ENCODE assay signal across 10 cellular contexts in the genomic region with DNA sequence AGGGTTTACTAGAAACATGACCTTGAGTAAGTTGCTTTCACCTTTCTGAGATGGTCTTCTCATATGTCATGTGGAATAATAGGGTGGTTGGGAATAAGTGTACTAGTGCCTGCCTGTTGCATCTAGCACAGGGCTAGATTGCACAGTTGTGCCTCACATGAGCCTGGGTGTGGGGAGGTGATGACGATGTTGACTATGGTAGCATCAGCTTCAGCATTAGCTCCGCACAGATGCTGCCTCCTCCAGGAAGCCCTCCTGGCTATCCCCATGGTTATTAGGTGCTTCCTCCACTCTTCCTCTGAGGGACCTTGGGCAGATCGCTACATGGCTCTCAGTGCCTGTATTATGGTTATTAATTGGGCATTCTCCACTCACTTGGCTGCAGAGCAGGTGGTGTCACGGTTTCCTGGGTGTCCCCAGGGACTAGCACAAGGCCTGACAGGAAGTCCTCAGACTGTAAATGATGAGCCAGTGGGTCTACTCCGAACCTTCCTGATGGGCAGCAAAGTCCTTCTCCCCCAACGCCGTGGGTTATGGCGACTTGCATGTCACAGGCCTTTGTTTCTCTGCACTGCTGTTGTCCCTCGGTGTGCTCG.
DNase-seq lines count a peak whose midpoint lies in the region; ATAC-seq, FAIRE-seq and TF ChIP-seq lines count a peak whose summit lies in the region.
"Had no signal": no experiment of that assay in that cellular context is flagged by ENCODE, and none has a peak within 500 bp of the region (broad histone marks: within the 10 kb centered on the region; RNA-seq: fewer than 3 reads in every experiment).

No MANE protein-coding gene starts in this region.

- H3K27ac ChIP-seq in upper lobe of right lung, result no peak overlapping the region
- no peak overlapping the region for H3K27ac ChIP-seq in suprapubic skin
- H3K27ac ChIP-seq: sigmoid colon had no signal

- ATAC-seq in GM21390 (IDR thresholded peaks at IDR 0.05; ENCODE audit: unreplicated experiment) (peak; percentile 48), HG03159 (IDR thresholded peaks at IDR 0.05; ENCODE audit: unreplicated experiment) (peak; percentile 47), upper lobe of right lung (no peak)
- no peak for ATAC-seq in stimulated activated effector memory CD8-positive, alpha-beta T cell treated with anti-CD3 and anti-CD28 coated beads, Interleukin-12 subunit alpha, Interleukin-12 subunit beta, amount 100 ng/mL, for 72 hours

- TF ChIP-seq CTCF in brain (conservative IDR thresholded peaks at IDR 0.05) (no peak), upper lobe of right lung (IDR thresholded peaks at IDR 0.05) (no peak), suprapubic skin (IDR thresholded peaks at IDR 0.05) (no peak)

- no peak overlapping the region for H3K4me3 ChIP-seq in upper lobe of right lung
- H3K4me3 ChIP-seq in suprapubic skin, result no peak overlapping the region
- H3K4me3 ChIP-seq: sigmoid colon had no signal

- H3K4me1 Mint-ChIP-seq in brain, result peaks cover 67% of the 10 kb centered on the region
- peaks cover 80% of the 10 kb centered on the region for H3K4me1 Mint-ChIP-seq in stimulated activated effector memory CD8-positive, alpha-beta T cell treated with anti-CD3 and anti-CD28 coated beads, Interleukin-12 subunit alpha, Interleukin-12 subunit beta, amount 100 ng/mL, for 72 hours

- H3K9me3 Mint-ChIP-seq in brain, result peaks cover 0 to 3% (median 0%) of the 10 kb centered on the region in 5 experiments
- H3K9me3 Mint-ChIP-seq in stimulated activated effector memory CD8-positive, alpha-beta T cell treated with anti-CD3 and anti-CD28 coated beads, Interleukin-12 subunit alpha, Interleukin-12 subunit beta, amount 100 ng/mL, for 72 hours, result no peaks in the 10 kb centered on the region

- DNase-seq in GM18507 (ENCODE audit: extremely low spot score, insufficient read length, low read depth) (peak; percentile 3), upper lobe of right lung (no peak), head of caudate nucleus (no peak), suprapubic skin (ENCODE audit: low spot score in 2 of 2) (no peak)
- no peak for DNase-seq in stimulated activated effector memory CD8-positive, alpha-beta T cell treated with anti-CD3 and anti-CD28 coated beads, Interleukin-12 subunit alpha, Interleukin-12 subunit beta, amount 100 ng/mL, for 72 hours (ENCODE audit: low spot score in 2 of 2)
- DNase-seq: NCI-H774, sigmoid colon had no signal

- peak overlapping the region in 1 of 5 experiments; percentile 1 for H3K4me3 Mint-ChIP-seq in brain
- no peak overlapping the region for H3K4me3 Mint-ChIP-seq in stimulated activated effector memory CD8-positive, alpha-beta T cell treated with anti-CD3 and anti-CD28 coated beads, Interleukin-12 subunit alpha, Interleukin-12 subunit beta, amount 100 ng/mL, for 72 hours

- H3K4me1 ChIP-seq in upper lobe of right lung (peaks cover 20% of the 10 kb centered on the region), suprapubic skin (peaks cover 35% of the 10 kb centered on the region)

- 93% methylated on average over 8 of the region's 10 CpGs for WGBS in suprapubic skin

- H3K36me3 ChIP-seq in upper lobe of right lung, result no peaks in the 10 kb centered on the region
- H3K36me3 ChIP-seq in suprapubic skin, result no peaks in the 10 kb centered on the region
- H3K36me3 ChIP-seq: sigmoid colon had no signal

- H3K36me3 Mint-ChIP-seq in brain, result no peaks in the 10 kb centered on the region
- no peaks in the 10 kb centered on the region for H3K36me3 Mint-ChIP-seq in stimulated activated effector memory CD8-positive, alpha-beta T cell treated with anti-CD3 and anti-CD28 coated beads, Interleukin-12 subunit alpha, Interleukin-12 subunit beta, amount 100 ng/mL, for 72 hours

- no peak for TF ChIP-seq POLR2A in suprapubic skin (IDR thresholded peaks at IDR 0.05)

- no peak for TF ChIP-seq EP300 in suprapubic skin (IDR thresholded peaks at IDR 0.05)

- H3K27me3 ChIP-seq in upper lobe of right lung (no peaks in the 10 kb centered on the region), suprapubic skin (no peaks in the 10 kb centered on the region)
- H3K27me3 ChIP-seq: sigmoid colon had no signal

- no peaks in the 10 kb centered on the region for H3K9me3 ChIP-seq in upper lobe of right lung
- H3K9me3 ChIP-seq in suprapubic skin, result no peaks in the 10 kb centered on the region
- H3K9me3 ChIP-seq: sigmoid colon had no signal

- H3K27me3 Mint-ChIP-seq in brain, result peaks cover 3% of the 10 kb centered on the region

- FAIRE-seq in GM18507 (lab: Jason Lieb, UNC), result no peak

- intact Hi-C loops in upper lobe of right lung (cut with DNase I), result no loop called here
- intact Hi-C loops in head of caudate nucleus (cut with DNase I), result no loop called here

- peak overlapping the region in 3 of 5 experiments; percentile 23 to 70 (median 25) for H3K27ac Mint-ChIP-seq in brain
- no peak overlapping the region for H3K27ac Mint-ChIP-seq in stimulated activated effector memory CD8-positive, alpha-beta T cell treated with anti-CD3 and anti-CD28 coated beads, Interleukin-12 subunit alpha, Interleukin-12 subunit beta, amount 100 ng/mL, for 72 hours

Comparison
In these comparisons a context has a peak if more than half of its experiments do, and no peak if none do; other contexts are left out.
1. ATAC-seq: peak in GM21390 (single experiment) and HG03159 (single experiment); none in upper lobe of right lung (single experiment) and stimulated activated effector memory CD8-positive, alpha-beta T cell treated with anti-CD3 and anti-CD28 coated beads, Interleukin-12 subunit alpha, Interleukin-12 subunit beta, amount 100 ng/mL, for 72 hours (single experiment).